In genomic region chr9:101580076-101580475, GRCh38 we compare ENCODE assay signal across 35 cellular contexts. TPM values are rescaled to one million over a fixed set of nuclear protein-coding genes. Genes with fewer than 3 reads are reported as not detected.
DNase-seq lines count a peak whose midpoint lies in the region; ATAC-seq and TF ChIP-seq lines count a peak whose summit lies in the region.
"Had no signal": no experiment of that assay in that cellular context is flagged by ENCODE, and none has a peak within 500 bp of the region (broad histone marks: within the 10 kb centered on the region; RNA-seq: fewer than 3 reads in every experiment).

No MANE protein-coding gene starts in this region.

- H3K4me3 Mint-ChIP-seq in CD14-positive monocyte (peak overlapping the region; percentile 19 to 31), osteocyte (ENCODE audit: unreplicated experiment) (no peak overlapping the region)
- H3K4me3 Mint-ChIP-seq in activated CD8-positive, alpha-beta T cell treated with anti-CD3 and anti-CD28 coated beads, Interleukin-2, amount 10 ng/mL, durations not matched to agents 7 days and 5 days: no peak overlapping the region
- H3K4me3 Mint-ChIP-seq: activated CD4-positive, alpha-beta memory T cell treated with anti-CD3 and anti-CD28 coated beads for 36 hours; activated naive CD4-positive, alpha-beta T cell treated with anti-CD3 and anti-CD28 coated beads for 36 hours; GM23338; naive B cell had no signal

- intact Hi-C loops in CD14-positive monocyte (cut with micrococcal nuclease): no loop called here
- intact Hi-C loops in lower lobe of right lung (cut with DNase I): no loop called here

- DNase-seq in CD14-positive monocyte (ENCODE audit: low spot score): peak; percentile 50
- DNase-seq in Kasumi-1 (lab: John Stamatoyannopoulos, UW): peak; percentile 32 to 33
- peak; percentile 59 for DNase-seq in NOMO-1 treated with dmso at 0.1 percent for 144 hours (lab: John Stamatoyannopoulos, UW; ENCODE audit: unreplicated experiment)
- DNase-seq in lower lobe of right lung: peak; percentile 47
- no peak for DNase-seq in osteocyte (ENCODE audit: extremely low spot score, unreplicated experiment)
- DNase-seq in activated CD8-positive, alpha-beta T cell treated with anti-CD3 and anti-CD28 coated beads, Interleukin-2, amount 10 ng/mL, durations not matched to agents 7 days and 5 days: no peak
- no peak for DNase-seq in NCI-H748 (lab: John Stamatoyannopoulos, UW; ENCODE audit: unreplicated experiment)
- DNase-seq: activated CD4-positive, alpha-beta memory T cell treated with anti-CD3 and anti-CD28 coated beads for 36 hours; activated CD4-positive, CD25-positive, alpha-beta regulatory T cell treated with anti-CD3 and anti-CD28 coated beads, Interleukin-2, amount 50 U/mL, for 72 hours; activated CD8-positive, alpha-beta memory T cell treated with anti-CD3 and anti-CD28 coated beads, Interleukin-2, amount 50 U/mL, for 48 hours; activated naive CD4-positive, alpha-beta T cell treated with anti-CD3 and anti-CD28 coated beads for 36 hours; C1 segment of cervical spinal cord; Caco-2; cerebellar nuclear complex; DMS79 treated with DMSO at 0.1 percent for 48 hours; dorsolateral prefrontal cortex; foreskin fibroblast; GF-D8; IMR-90; naive B cell; NCI-H1105; NCI-H187 treated with DMSO at 0.1 percent for 48 hours; NCI-H2171 treated with DMSO at 0.1 percent for 48 hours; NCI-H510A treated with DMSO at 0.1 percent for 48 hours; stimulated activated CD4-positive, alpha-beta T cell treated with anti-CD3 and anti-CD28 coated beads, Interleukin-15, amount 100 ng/mL, for 24 hours; stimulated activated CD4-positive, alpha-beta T cell treated with anti-CD3 and anti-CD28 coated beads, Interleukin-4, amount 100 ng/mL, for 4 hours had no signal

- H3K4me3 ChIP-seq in lower lobe of right lung: no peak overlapping the region
- H3K4me3 ChIP-seq: body of pancreas, dorsolateral prefrontal cortex, esophagus muscularis mucosa, GM23338, prostate gland, tibial nerve had no signal

- POLR2A ChIA-PET in activated CD8-positive, alpha-beta T cell treated with anti-CD3 and anti-CD28 coated beads, Interleukin-2, amount 10 ng/mL, durations not matched to agents 7 days and 5 days (lab: Charles Lee): interaction anchor here (1.4 kb wide), 1 partner anchor 17 kb away, joined by 3 read pairs; no protein-coding TSS in a partner anchor

- H3K36me3 ChIP-seq in lower lobe of right lung: no peaks in the 10 kb centered on the region
- H3K36me3 ChIP-seq: esophagus muscularis mucosa, prostate gland, tibial nerve had no signal

- TF ChIP-seq CTCF in CD14-positive monocyte (IDR thresholded peaks at IDR 0.05): no peak
- TF ChIP-seq CTCF in lower lobe of right lung (IDR thresholded peaks at IDR 0.05): no peak
- TF ChIP-seq CTCF in osteocyte (IDR thresholded peaks at IDR 0.05): no peak

- H3K4me1 Mint-ChIP-seq in CD14-positive monocyte (peaks cover 46% of the 10 kb centered on the region), osteocyte (ENCODE audit: unreplicated experiment) (peaks cover 11% of the 10 kb centered on the region)
- H3K4me1 Mint-ChIP-seq in activated CD8-positive, alpha-beta T cell treated with anti-CD3 and anti-CD28 coated beads, Interleukin-2, amount 10 ng/mL, durations not matched to agents 7 days and 5 days (ENCODE audit: low read depth): no peaks in the 10 kb centered on the region

- peaks cover 0 to 9% of the 10 kb centered on the region in 2 donors for H3K36me3 Mint-ChIP-seq in CD14-positive monocyte
- no peaks in the 10 kb centered on the region for H3K36me3 Mint-ChIP-seq in osteocyte (ENCODE audit: unreplicated experiment)
- no peaks in the 10 kb centered on the region for H3K36me3 Mint-ChIP-seq in activated CD8-positive, alpha-beta T cell treated with anti-CD3 and anti-CD28 coated beads, Interleukin-2, amount 10 ng/mL, durations not matched to agents 7 days and 5 days (ENCODE audit: low read depth)
- H3K36me3 Mint-ChIP-seq: activated CD4-positive, alpha-beta memory T cell treated with anti-CD3 and anti-CD28 coated beads for 36 hours; naive B cell had no signal

- H3K27ac Mint-ChIP-seq in CD14-positive monocyte (peak overlapping the region; percentile 80 to 95 (median 89)), osteocyte (ENCODE audit: unreplicated experiment) (no peak overlapping the region)
- H3K27ac Mint-ChIP-seq in activated CD8-positive, alpha-beta T cell treated with anti-CD3 and anti-CD28 coated beads, Interleukin-2, amount 10 ng/mL, durations not matched to agents 7 days and 5 days: no peak overlapping the region
- H3K27ac Mint-ChIP-seq: activated CD4-positive, alpha-beta memory T cell treated with anti-CD3 and anti-CD28 coated beads for 36 hours; activated naive CD4-positive, alpha-beta T cell treated with anti-CD3 and anti-CD28 coated beads for 36 hours; GM23338; naive B cell had no signal

- CTCF ChIA-PET in activated CD8-positive, alpha-beta T cell treated with anti-CD3 and anti-CD28 coated beads, Interleukin-2, amount 10 ng/mL, durations not matched to agents 7 days and 5 days (lab: Charles Lee): no interaction called here

- ATAC-seq in lower lobe of right lung: peak; percentile 45 to 85
- ATAC-seq in activated CD8-positive, alpha-beta T cell treated with anti-CD3 and anti-CD28 coated beads, Interleukin-2, amount 10 ng/mL, durations not matched to agents 7 days and 5 days: no peak
- ATAC-seq: body of pancreas, GM23338 had no signal

- H3K4me1 ChIP-seq in lower lobe of right lung: no peaks in the 10 kb centered on the region
- H3K4me1 ChIP-seq: body of pancreas, esophagus muscularis mucosa, prostate gland, tibial nerve had no signal

- peaks cover 0 to 3% (median 0%) of the 10 kb centered on the region in 3 donors for H3K27me3 Mint-ChIP-seq in CD14-positive monocyte (ENCODE audit: low read depth in 3 of 3)
- peaks cover under 1% of the 10 kb centered on the region for H3K27me3 Mint-ChIP-seq in osteocyte (ENCODE audit: unreplicated experiment)
- H3K27me3 Mint-ChIP-seq in activated CD8-positive, alpha-beta T cell treated with anti-CD3 and anti-CD28 coated beads, Interleukin-2, amount 10 ng/mL, durations not matched to agents 7 days and 5 days (ENCODE audit: low read depth): no peaks in the 10 kb centered on the region
- H3K27me3 Mint-ChIP-seq: activated CD4-positive, alpha-beta memory T cell treated with anti-CD3 and anti-CD28 coated beads for 36 hours had no signal

- H3K9me3 Mint-ChIP-seq in CD14-positive monocyte (peaks cover 0 to 3% (median 0%) of the 10 kb centered on the region in 7 donors), osteocyte (ENCODE audit: unreplicated experiment) (no peaks in the 10 kb centered on the region)
- H3K9me3 Mint-ChIP-seq in activated CD8-positive, alpha-beta T cell treated with anti-CD3 and anti-CD28 coated beads, Interleukin-2, amount 10 ng/mL, durations not matched to agents 7 days and 5 days (ENCODE audit: insufficient read depth): no peaks in the 10 kb centered on the region
- H3K9me3 Mint-ChIP-seq: activated CD4-positive, alpha-beta memory T cell treated with anti-CD3 and anti-CD28 coated beads for 36 hours; activated naive CD4-positive, alpha-beta T cell treated with anti-CD3 and anti-CD28 coated beads for 36 hours; GM23338; naive B cell had no signal

- H3K27me3 ChIP-seq in lower lobe of right lung (ENCODE audit: low read depth): no peaks in the 10 kb centered on the region
- H3K27me3 ChIP-seq: body of pancreas, dorsolateral prefrontal cortex, esophagus muscularis mucosa, tibial nerve had no signal

- H3K9me3 ChIP-seq in lower lobe of right lung: no peaks in the 10 kb centered on the region
- H3K9me3 ChIP-seq: body of pancreas, Caco-2, esophagus muscularis mucosa, prostate gland, tibial nerve had no signal

- H3K27ac ChIP-seq in lower lobe of right lung: no peak overlapping the region
- H3K27ac ChIP-seq: body of pancreas, esophagus muscularis mucosa, prostate gland, RWPE1, tibial nerve had no signal

RNA-seq across cellular contexts. Expression of gene PPP3R2, which starts 14.7 kb away (rescaled TPM):
- under 1 TPM in 1 of 2 donors, not detected in 1; 0.11 TPM for polyA plus RNA-seq in CD14-positive monocyte
- not detected for total RNA-seq in lower lobe of right lung
- not detected in 2 replicates for total RNA-seq in osteocyte
- total RNA-seq in activated CD8-positive, alpha-beta T cell treated with anti-CD3 and anti-CD28 coated beads, Interleukin-2, amount 10 ng/mL, durations not matched to agents 7 days and 5 days: not detected
- total RNA-seq: activated CD4-positive, alpha-beta memory T cell treated with anti-CD3 and anti-CD28 coated beads for 36 hours; activated naive CD4-positive, alpha-beta T cell treated with anti-CD3 and anti-CD28 coated beads for 36 hours; body of pancreas; Caco-2; GM23338; IMR-90; T-helper 2 cell treated with Interferon-gamma antibody and Interleukin-4, amounts not matched to agents 100 ng/mL and 5 ng/mL, for 36 hours; tibial nerve had no signal
- polyA plus RNA-seq: adipose tissue, AG04450, GM23338, IMR-90 had no signal

RNA-seq across cellular contexts. Expression of gene RNF20, which starts 46.4 kb away (rescaled TPM):
- polyA plus RNA-seq in CD14-positive monocyte: 10 to 100 TPM; 22.3 to 35.2 TPM
- total RNA-seq in lower lobe of right lung (50.7 TPM), osteocyte (52.1 and 54.7 TPM in 2 replicates)
- 10 to 100 TPM; 39.9 to 41.3 TPM for total RNA-seq in activated CD8-positive, alpha-beta T cell treated with anti-CD3 and anti-CD28 coated beads, Interleukin-2, amount 10 ng/mL, durations not matched to agents 7 days and 5 days

Comparison
In these comparisons a context has a peak if more than half of its experiments do, and no peak if none do; other contexts are left out.
1. DNase-seq: peak in CD14-positive monocyte (single experiment), Kasumi-1 (2 of 2), NOMO-1 treated with dmso at 0.1 percent for 144 hours (single experiment) and lower lobe of right lung (single experiment); none in osteocyte (single experiment), activated CD8-positive, alpha-beta T cell treated with anti-CD3 and anti-CD28 coated beads, Interleukin-2, amount 10 ng/mL, durations not matched to agents 7 days and 5 days (single experiment) and NCI-H748 (single experiment).
2. H3K27ac Mint-ChIP-seq: peak in CD14-positive monocyte (7 of 7); none in osteocyte (single experiment) and activated CD8-positive, alpha-beta T cell treated with anti-CD3 and anti-CD28 coated beads, Interleukin-2, amount 10 ng/mL, durations not matched to agents 7 days and 5 days (single experiment).
3. H3K4me3 Mint-ChIP-seq: peak in CD14-positive monocyte (2 of 2); none in osteocyte (single experiment) and activated CD8-positive, alpha-beta T cell treated with anti-CD3 and anti-CD28 coated beads, Interleukin-2, amount 10 ng/mL, durations not matched to agents 7 days and 5 days (single experiment).